Comparison of ENCODE assay signal across 18 cellular contexts in genomic region chr4:76741663-76742020, GRCh38.
DNase-seq lines count a peak whose midpoint lies in the region; ATAC-seq and TF ChIP-seq lines count a peak whose summit lies in the region.
"Had no signal": no experiment of that assay in that cellular context is flagged by ENCODE, and none has a peak within 500 bp of the region (broad histone marks: within the 10 kb centered on the region; RNA-seq: fewer than 3 reads in every experiment).

No MANE protein-coding gene starts in this region.

- CTCF ChIA-PET in activated CD8-positive, alpha-beta memory T cell treated with anti-CD3 and anti-CD28 coated beads, Interleukin-2, amount 10 ng/mL, durations not matched to agents 7 days and 5 days (lab: Charles Lee), result interaction anchor here (0.6 kb wide), 1 partner anchor 16 kb away, joined by 3 read pairs; no protein-coding TSS in a partner anchor

- TF ChIP-seq EP300 in gastroesophageal sphincter (IDR thresholded peaks at IDR 0.05), result no peak

- H3K27ac ChIP-seq in gastroesophageal sphincter (peak overlapping the region in 3 of 4 donors; percentile 91 to 93 (median 91)), testis (no peak overlapping the region)
- H3K27ac ChIP-seq: SJSA1 had no signal

- no peaks in the 10 kb centered on the region for H3K27me3 ChIP-seq in gastroesophageal sphincter
- H3K27me3 ChIP-seq in testis, result no peaks in the 10 kb centered on the region
- H3K27me3 ChIP-seq in MG63, result no peaks in the 10 kb centered on the region
- H3K27me3 ChIP-seq: SJSA1 had no signal

- H3K36me3 Mint-ChIP-seq in brain, result peaks cover 24% of the 10 kb centered on the region
- no peaks in the 10 kb centered on the region for H3K36me3 Mint-ChIP-seq in activated CD8-positive, alpha-beta memory T cell treated with anti-CD3 and anti-CD28 coated beads, Interleukin-2, amount 10 ng/mL, durations not matched to agents 7 days and 5 days
- H3K36me3 Mint-ChIP-seq: CD4-positive, alpha-beta memory T cell had no signal

- no peaks in the 10 kb centered on the region for H3K27me3 Mint-ChIP-seq in brain
- peaks cover 17% of the 10 kb centered on the region for H3K27me3 Mint-ChIP-seq in activated CD8-positive, alpha-beta memory T cell treated with anti-CD3 and anti-CD28 coated beads, Interleukin-2, amount 10 ng/mL, durations not matched to agents 7 days and 5 days

- H3K9me3 ChIP-seq in gastroesophageal sphincter (no peaks in the 10 kb centered on the region), testis (no peaks in the 10 kb centered on the region), MG63 (no peaks in the 10 kb centered on the region)
- H3K9me3 ChIP-seq: SJSA1 had no signal

- peak overlapping the region in 1 of 2 donors; percentile 5 for H3K4me3 ChIP-seq in gastroesophageal sphincter
- peak overlapping the region; percentile 1 to 47 for H3K4me3 ChIP-seq in testis
- no peak overlapping the region for H3K4me3 ChIP-seq in MG63
- H3K4me3 ChIP-seq: SJSA1 had no signal

- H3K4me1 Mint-ChIP-seq in brain, result peaks cover 55% of the 10 kb centered on the region
- H3K4me1 Mint-ChIP-seq in activated CD8-positive, alpha-beta memory T cell treated with anti-CD3 and anti-CD28 coated beads, Interleukin-2, amount 10 ng/mL, durations not matched to agents 7 days and 5 days, result peaks cover 5% of the 10 kb centered on the region
- H3K4me1 Mint-ChIP-seq: B cell; CD4-positive, alpha-beta memory T cell had no signal

- peaks cover 0 to 90% (median 12%) of the 10 kb centered on the region in 3 donors for H3K4me1 ChIP-seq in gastroesophageal sphincter
- H3K4me1 ChIP-seq in testis, result peaks cover 5% of the 10 kb centered on the region

- 79 to 100% methylated on average over 10 to 13 of the region's 26 CpGs for WGBS in gastroesophageal sphincter (ENCODE audit: low coverage in 1 of 2), 2 donors
- WGBS in testis, 2 donors, result 36 to 83% methylated on average over 13 to 22 of the region's 26 CpGs

- TF ChIP-seq CTCF in GM10266 (IDR thresholded peaks at IDR 0.05; ENCODE audit: control insufficient read depth, insufficient read depth, low read depth, missing control alignments) (no peak), brain (conservative IDR thresholded peaks at IDR 0.05) (no peak), gastroesophageal sphincter (IDR thresholded peaks at IDR 0.05) (no peak), testis (IDR thresholded peaks at IDR 0.05) (no peak)

- intact Hi-C loops in testis (cut with DNase I; ENCODE audit: low total_unique reads), result no loop called here

- no peaks in the 10 kb centered on the region for H3K9me3 Mint-ChIP-seq in brain
- H3K9me3 Mint-ChIP-seq in activated CD8-positive, alpha-beta memory T cell treated with anti-CD3 and anti-CD28 coated beads, Interleukin-2, amount 10 ng/mL, durations not matched to agents 7 days and 5 days (ENCODE audit: low read depth), result no peaks in the 10 kb centered on the region

- H3K27ac Mint-ChIP-seq in brain, result peak overlapping the region in 4 of 5 experiments; percentile 17 to 78 (median 51)
- no peak overlapping the region for H3K27ac Mint-ChIP-seq in activated CD8-positive, alpha-beta memory T cell treated with anti-CD3 and anti-CD28 coated beads, Interleukin-2, amount 10 ng/mL, durations not matched to agents 7 days and 5 days
- H3K27ac Mint-ChIP-seq: B cell; CD4-positive, alpha-beta memory T cell had no signal

- no peak overlapping the region for H3K4me3 Mint-ChIP-seq in brain
- no peak overlapping the region for H3K4me3 Mint-ChIP-seq in activated CD8-positive, alpha-beta memory T cell treated with anti-CD3 and anti-CD28 coated beads, Interleukin-2, amount 10 ng/mL, durations not matched to agents 7 days and 5 days
- H3K4me3 Mint-ChIP-seq: B cell; CD4-positive, alpha-beta memory T cell had no signal

- no peak for ATAC-seq in gastroesophageal sphincter
- ATAC-seq in activated CD8-positive, alpha-beta memory T cell treated with anti-CD3 and anti-CD28 coated beads, Interleukin-2, amount 10 ng/mL, durations not matched to agents 7 days and 5 days, result no peak
- ATAC-seq: HepG2 had no signal

- H3K36me3 ChIP-seq in gastroesophageal sphincter, result peaks cover 0 to 17% of the 10 kb centered on the region in 2 donors
- H3K36me3 ChIP-seq in testis (ENCODE audit: low read depth, missing control alignments), result no peaks in the 10 kb centered on the region
- H3K36me3 ChIP-seq in MG63, result peaks cover 7% of the 10 kb centered on the region

- TF ChIP-seq POLR2A in gastroesophageal sphincter (IDR thresholded peaks at IDR 0.05) (no peak), testis (IDR thresholded peaks at IDR 0.05) (no peak)

- peak; percentile 22 for DNase-seq in GM10266 (ENCODE audit: extremely low spot score)
- no peak for DNase-seq in testis
- no peak for DNase-seq in effector CD8-positive, alpha-beta T cell (lab: John Stamatoyannopoulos, UW)
- no peak for DNase-seq in activated CD8-positive, alpha-beta memory T cell treated with anti-CD3 and anti-CD28 coated beads for 24 hours
- DNase-seq in activated CD8-positive, alpha-beta memory T cell treated with anti-CD3 and anti-CD28 coated beads, Interleukin-2, amount 10 ng/mL, durations not matched to agents 7 days and 5 days, result no peak
- no peak for DNase-seq in MG63
- DNase-seq: Calu3, DMS53, MM.1S, NCI-H1092 treated with DMSO at 0.1 percent for 48 hours, NCI-H1694, NCI-H510A treated with DMSO at 0.1 percent for 48 hours had no signal

Comparison
In these comparisons a context has a peak if more than half of its experiments do, and no peak if none do; other contexts are left out.
1. H3K27ac ChIP-seq: peak in gastroesophageal sphincter (3 of 4); none in testis (0 of 2).